12 cellular contexts compared by ENCODE assay signal in the genomic region with DNA sequence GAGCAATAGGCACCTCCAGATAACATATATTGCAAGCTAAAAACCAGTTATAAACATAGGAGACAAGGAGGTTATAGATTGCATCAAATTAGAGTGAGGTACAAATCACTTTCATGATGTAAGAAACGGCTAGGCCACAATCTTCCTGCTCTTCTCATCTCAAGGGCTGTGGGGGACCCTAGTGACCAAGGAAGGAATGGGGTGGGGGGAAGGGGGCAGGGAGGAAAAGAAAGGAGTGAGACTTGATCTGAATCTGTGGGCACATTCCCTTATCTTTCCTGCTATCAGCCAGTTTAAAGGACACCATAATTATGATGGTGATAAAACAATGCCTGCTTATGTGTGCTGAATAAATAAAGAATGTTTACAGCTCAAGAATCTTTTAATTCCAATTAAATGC. TPM values are rescaled to one million over a fixed set of nuclear protein-coding genes. Genes with fewer than 3 reads are reported as not detected.
DNase-seq lines count a peak whose midpoint lies in the region; ATAC-seq, FAIRE-seq and TF ChIP-seq lines count a peak whose summit lies in the region.
"Had no signal": no experiment of that assay in that cellular context is flagged by ENCODE, and none has a peak within 500 bp of the region (broad histone marks: within the 10 kb centered on the region; RNA-seq: fewer than 3 reads in every experiment).

No MANE protein-coding gene starts in this region.

- no peak overlapping the region for H3K14ac ChIP-seq in H1 (ENCODE audit: insufficient read length)
- no peak overlapping the region for H3K14ac ChIP-seq in neuronal stem cell (ENCODE audit: low read length)

- H3K4ac ChIP-seq in H1 (replicated peaks; ENCODE audit: insufficient read length, low read depth, low read length) (no peak overlapping the region), neuronal stem cell (ENCODE audit: low read length) (no peak overlapping the region)

- intact Hi-C loops in HCT116 (cut with micrococcal nuclease) = no loop called here

- CTCF ChIA-PET in HCT116 (lab: Charles Lee) (no interaction called here), H1 (lab: Charles Lee; ENCODE audit: partially characterized antibody) (interaction anchor here (0.7 to 3.6 kb wide), 5 partner anchors 13 to 137 kb away, joined by 3 to 17 read pairs (median 4); no protein-coding TSS in a partner anchor)

- H3K56ac ChIP-seq in H1 (replicated peaks; ENCODE audit: insufficient read length, low read depth, low read length) = no peak overlapping the region

- TF ChIP-seq POLR2A in HCT116 (IDR thresholded peaks at IDR 0.05; ENCODE audit: borderline replicate concordance, extremely low read depth, insufficient read depth, insufficient read length) = no peak
- no peak for TF ChIP-seq POLR2A in H1 (IDR thresholded peaks at IDR 0.05; ENCODE audit: control extremely low read depth in 1 of 2, low read depth in 2 of 2, low read length in 2 of 2)

- no peak overlapping the region for H3K9ac ChIP-seq in HCT116 (ENCODE audit: low read length)
- H3K9ac ChIP-seq in H1 (replicated peaks in 1 of 4; ENCODE audit: extremely low read depth in 1 of 4, low read depth in 3 of 4, low read length in 3 of 4) = no peak overlapping the region
- H3K9ac ChIP-seq in neuronal stem cell (ENCODE audit: low read depth, low read length, poor library complexity) = no peak overlapping the region

- TF ChIP-seq RAD21 in HCT116 (IDR thresholded peaks at IDR 0.05; ENCODE audit: low read depth) (no peak), H1 (IDR thresholded peaks at IDR 0.05 in 1 of 2, conservative IDR thresholded peaks at IDR 0.05 in 1 of 2; ENCODE audit: low read depth in 2 of 2, low read length in 2 of 2) (peak; percentile 43 to 61)

- H3K27ac ChIP-seq in HCT116 (ENCODE audit: low read depth, low read length) = no peak overlapping the region
- no peak overlapping the region for H3K27ac ChIP-seq in H1 (ENCODE audit: low read depth, low read length)
- peak overlapping the region; percentile 83 for H3K27ac ChIP-seq in neuronal stem cell (replicated peaks; ENCODE audit: low read length)
- H3K27ac ChIP-seq: upper lobe of right lung had no signal

- RAD21 ChIA-PET in HCT116 (lab: Charles Lee; ENCODE audit: low non-redundant PET in 1 of 2, low total read pairs in 2 of 2, uncharacterized antibody in 2 of 2, unreplicated experiment in 2 of 2) = no interaction called here

- no peaks in the 10 kb centered on the region for H3K9me2 ChIP-seq in HCT116 (ENCODE audit: insufficient read depth)

- peak overlapping the region; percentile 51 for H2AFZ ChIP-seq in HCT116 (ENCODE audit: low read depth, low read length, poor library complexity, severe bottlenecking)
- H2AFZ ChIP-seq in H1 (ENCODE audit: low read length) = no peak overlapping the region
- H2AFZ ChIP-seq in neuronal stem cell (ENCODE audit: low read length) = no peak overlapping the region

- H3K36me3 ChIP-seq in HCT116 (ENCODE audit: control insufficient read depth in 1 of 2, insufficient read depth in 2 of 2, low read length in 2 of 2) (no peaks in the 10 kb centered on the region), H1 (ENCODE audit: control insufficient read depth in 2 of 4, insufficient read depth in 4 of 4, low read length in 3 of 4) (no peaks in the 10 kb centered on the region), neuronal stem cell (replicated peaks in 1 of 2; ENCODE audit: control insufficient read depth in 2 of 2, insufficient read depth in 2 of 2, low read length in 2 of 2) (peaks cover 0 to 4% of the 10 kb centered on the region in 2 donors)
- H3K36me3 ChIP-seq: spleen, upper lobe of right lung had no signal

- ATAC-seq in HCT116 (no peak), HG02970 (IDR thresholded peaks at IDR 0.05; ENCODE audit: low FRiP score, unreplicated experiment) (no peak), HG02759 (IDR thresholded peaks at IDR 0.05; ENCODE audit: unreplicated experiment) (no peak)
- ATAC-seq: upper lobe of right lung had no signal

- POLR2A ChIA-PET in HCT116 (lab: Charles Lee) (no interaction called here), H1 (lab: Charles Lee; ENCODE audit: partially characterized antibody) (interaction anchor here (0.6 to 17.3 kb wide), 4 partner anchors 12 to 375 kb away, joined by 4 to 352 read pairs (median 164); no protein-coding TSS in a partner anchor)

- FAIRE-seq in H1 (lab: Jason Lieb, UNC) = no peak
- FAIRE-seq: bronchial epithelial cell had no signal

- H3K23me2 ChIP-seq in H1 (ENCODE audit: low read depth, low read length) = peaks cover 20% of the 10 kb centered on the region

- TF ChIP-seq CTCF in HCT116 (IDR thresholded peaks at IDR 0.05 in 2 of 3, conservative IDR thresholded peaks at IDR 0.05 in 1 of 3; ENCODE audit: borderline replicate concordance in 1 of 3, insufficient read depth in 1 of 3, low read depth in 2 of 3, low read length in 2 of 3) = no peak
- 0 out of 2 replicates have a peak, but pooled peaks have one; percentile 13 for TF ChIP-seq CTCF in LNCaP clone FGC (IDR thresholded peaks at IDR 0.05; ENCODE audit: control insufficient read depth, extremely low read depth, insufficient read depth)
- TF ChIP-seq CTCF in H1 (IDR thresholded peaks at IDR 0.05; ENCODE audit: control extremely low read depth in 1 of 3, insufficient read depth in 1 of 3, low read depth in 1 of 3, low read length in 3 of 3) = peak in 2 of 3 experiments; percentile 10 to 16; a peak in 2 of 4 replicates

- no peak overlapping the region for H2BK5ac ChIP-seq in H1 (ENCODE audit: low read depth, low read length)
- H2BK5ac ChIP-seq in neuronal stem cell (ENCODE audit: low read length) = no peak overlapping the region

- no peak overlapping the region for H4K8ac ChIP-seq in H1 (ENCODE audit: extremely low read depth, insufficient read depth, low read length)
- no peak overlapping the region for H4K8ac ChIP-seq in neuronal stem cell (ENCODE audit: low read depth, low read length)

- no peak for TF ChIP-seq EP300 in H1 (IDR thresholded peaks at IDR 0.05; ENCODE audit: borderline replicate concordance in 1 of 2, low read depth in 2 of 2, low read length in 2 of 2)

- H2BK15ac ChIP-seq in H1 (ENCODE audit: low read length) = no peak overlapping the region
- no peak overlapping the region for H2BK15ac ChIP-seq in neuronal stem cell (ENCODE audit: low read length)

- no peaks in the 10 kb centered on the region for H3K79me2 ChIP-seq in HCT116 (ENCODE audit: insufficient read depth, low read length)
- peaks cover 0 to 8% of the 10 kb centered on the region in 2 experiments; a peak in 2 of 4 replicates for H3K79me2 ChIP-seq in H1 (ENCODE audit: control insufficient read depth in 1 of 2, insufficient read depth in 2 of 2, low read length in 2 of 2)

- H4K91ac ChIP-seq in H1 (replicated peaks; ENCODE audit: insufficient read length, low read length) (no peak overlapping the region), neuronal stem cell (ENCODE audit: low read depth, low read length, poor library complexity) (no peak overlapping the region)

- H3K4me3 ChIP-seq in HCT116 (replicated peaks in 1 of 2; ENCODE audit: low read depth in 1 of 2, low read length in 2 of 2) = no peak overlapping the region
- H3K4me3 ChIP-seq in LNCaP clone FGC (ENCODE audit: low read depth, low read length) = no peak overlapping the region
- peak overlapping the region in 1 of 4 experiments; percentile 79; a peak in 1 of 8 replicates for H3K4me3 ChIP-seq in H1 (ENCODE audit: extremely low read depth in 1 of 4, insufficient read depth in 2 of 4, low read depth in 3 of 4, low read length in 4 of 4)
- H3K4me3 ChIP-seq in neuronal stem cell (ENCODE audit: low read length in 2 of 2) = peak overlapping the region in 1 of 2 donors; percentile 60
- H3K4me3 ChIP-seq: spleen, upper lobe of right lung had no signal

- no peak overlapping the region for H4K5ac ChIP-seq in H1 (ENCODE audit: insufficient read length, low read depth, low read length)

- H2BK120ac ChIP-seq in H1 (replicated peaks; ENCODE audit: low read depth, low read length) (no peak overlapping the region), neuronal stem cell (ENCODE audit: low read depth, low read length) (no peak overlapping the region)

- H3K27me3 ChIP-seq in HCT116 (ENCODE audit: insufficient read depth, low read length) (no peaks in the 10 kb centered on the region), H1 (replicated peaks in 1 of 4; ENCODE audit: control insufficient read depth in 3 of 4, extremely low read depth in 1 of 4, insufficient read depth in 3 of 4, low read length in 3 of 4) (0 out of 7 replicates have a peak, but pooled peaks cover 0 to 3% (median 0%) of the 10 kb centered on the region in 4 experiments), neuronal stem cell (ENCODE audit: control insufficient read depth in 3 of 3, insufficient read depth in 3 of 3, low read depth in 1 of 3, low read length in 3 of 3) (no peaks in the 10 kb centered on the region)

- H4K20me1 ChIP-seq in HCT116 (ENCODE audit: insufficient read depth) (no peaks in the 10 kb centered on the region), H1 (replicated peaks in 1 of 2; ENCODE audit: control insufficient read depth in 1 of 2, insufficient read depth in 2 of 2, low read length in 2 of 2) (no peaks in the 10 kb centered on the region)

- BruUV-seq in HCT116 (replicated peaks; lab: Mats Ljungman, UMichigan) = no TSS peak

- no peak overlapping the region for H3K18ac ChIP-seq in H1 (ENCODE audit: extremely low read depth, low read length)
- H3K18ac ChIP-seq in neuronal stem cell (ENCODE audit: low read length) = no peak overlapping the region

- no peak overlapping the region for H2BK12ac ChIP-seq in H1 (ENCODE audit: low read depth, low read length)
- H2BK12ac ChIP-seq in neuronal stem cell (ENCODE audit: low read length) = no peak overlapping the region

- H3K4me1 ChIP-seq in HCT116 (ENCODE audit: control insufficient read depth in 1 of 2, insufficient read depth in 2 of 2, low read length in 2 of 2) = peaks cover 15 to 48% of the 10 kb centered on the region in 2 experiments
- H3K4me1 ChIP-seq in H1 (replicated peaks in 1 of 4; ENCODE audit: control insufficient read depth in 3 of 4, insufficient read depth in 4 of 4, low read length in 3 of 4) = peaks cover 15 to 36% (median 23%) of the 10 kb centered on the region in 4 experiments
- peaks cover 6 to 30% of the 10 kb centered on the region in 2 donors for H3K4me1 ChIP-seq in neuronal stem cell (ENCODE audit: control insufficient read depth in 2 of 2, insufficient read depth in 1 of 2, low read depth in 1 of 2, low read length in 2 of 2)

- H2AK5ac ChIP-seq in H1 (ENCODE audit: low read depth, low read length) = no peak overlapping the region
- H2AK5ac ChIP-seq in neuronal stem cell (ENCODE audit: low read depth, low read length) = no peak overlapping the region

- 53% methylated on average over 1 of the region's 1 CpG; no CpG with 5 or more reads in 1 of the 2 experiments for WGBS in H1 (ENCODE audit: extremely low coverage in 1 of 2, insufficient coverage in 1 of 2, insufficient read length in 1 of 2, insufficient replicate concordance in 2 of 2, low coverage in 1 of 2, low lambda C conversion rate in 2 of 2, missing lambda C conversion rate in 1 of 2), 2 experiments
- no CpG with 5 or more reads among the region's 1 CpG for WGBS in neuronal stem cell (ENCODE audit: extremely low coverage in 2 of 2, insufficient read length in 2 of 2, insufficient replicate concordance in 1 of 2), 2 donors

- H3K79me1 ChIP-seq in H1 (ENCODE audit: low read depth, low read length) (no peaks in the 10 kb centered on the region), neuronal stem cell (ENCODE audit: low read depth, low read length) (no peaks in the 10 kb centered on the region)

- DNase-seq in HCT116 (ENCODE audit: low read depth, low spot score) (no peak), LNCaP clone FGC (ENCODE audit: low read depth) (no peak), H1 (ENCODE audit: low read depth in 1 of 2, low spot score in 2 of 2) (no peak), neuronal stem cell (ENCODE audit: low spot score) (no peak), EL (no peak), NCI-H1436 treated with DMSO at 0.1 percent for 48 hours (lab: John Stamatoyannopoulos, UW) (no peak)
- DNase-seq: NCI-H1436, spleen, upper lobe of right lung had no signal

- H3K23ac ChIP-seq in H1 (ENCODE audit: insufficient read length) (no peak overlapping the region), neuronal stem cell (ENCODE audit: low read depth, low read length, poor library complexity) (no peak overlapping the region)

- H3K9me3 ChIP-seq in HCT116 (ENCODE audit: control insufficient read depth in 1 of 2, insufficient read depth in 1 of 2, low read depth in 1 of 2, low read length in 2 of 2) (no peaks in the 10 kb centered on the region), H1 (ENCODE audit: insufficient read depth in 2 of 2, low read depth in 1 of 2, low read length in 1 of 2) (no peaks in the 10 kb centered on the region), neuronal stem cell (replicated peaks in 1 of 2; ENCODE audit: control insufficient read depth in 2 of 2, insufficient read depth in 1 of 2, low read depth in 1 of 2, low read length in 2 of 2) (no peaks in the 10 kb centered on the region)
- H3K9me3 ChIP-seq: spleen, upper lobe of right lung had no signal

- H3K4me2 ChIP-seq in HCT116 (ENCODE audit: low read length) (no peak overlapping the region), H1 (ENCODE audit: insufficient read depth in 1 of 2, low read depth in 2 of 2, low read length in 2 of 2) (peak overlapping the region; percentile 33 to 97; a peak in 2 of 4 replicates), neuronal stem cell (ENCODE audit: insufficient read depth, low read length, poor library complexity, severe bottlenecking) (peak overlapping the region; percentile 12)

- no peak overlapping the region for H2BK20ac ChIP-seq in H1 (ENCODE audit: low read length)

RNA-seq across cellular contexts. Expression of gene SKIDA1, which starts 2.5 kb away (rescaled TPM):
- total RNA-seq in HCT116 (2021; ENCODE audit: unreplicated experiment) = 0.34 TPM
- 0.12 and 0.20 TPM in 2 replicates for polyA plus RNA-seq in HCT116 (2012)
- 8.0 and 8.2 TPM in 2 replicates for total RNA-seq in H1 (2021; fragmentation: NEBNext Ultra II Directional; extraction: Animal tissue kit (Norgen Biotek cat#: 25700))
- polyA plus RNA-seq in H1 (2011; rRNA removed) = 1.5 and 2.2 TPM in 2 replicates
- 2.5 TPM for polyA plus RNA-seq in H1 (2011; cell fraction: cytosol; rRNA removed)
- 2.5 TPM for polyA plus RNA-seq in H1 (2011; cell fraction: nucleus; rRNA removed)
- polyA plus RNA-seq in H1 (2012, experiment 1 of 2) = 4.3 to 6.0 TPM (median 4.5 TPM) in 4 replicates
- polyA plus RNA-seq in H1 (2012, experiment 2 of 2) = 1.7 TPM
- 2.1 TPM for polyA plus RNA-seq in H1 (2013, experiment 1 of 2)
- 1.8 TPM for polyA plus RNA-seq in H1 (2013, experiment 2 of 2)
- 3.4 and 4.2 TPM in 2 replicates for polyA minus RNA-seq in H1 (2011; rRNA and poly(A)+ RNA removed)
- 5.3 TPM for polyA minus RNA-seq in H1 (2011; cell fraction: cytosol; rRNA and poly(A)+ RNA removed)
- polyA minus RNA-seq in H1 (2011; cell fraction: nucleus; rRNA and poly(A)+ RNA removed) = 4.9 TPM
- polyA plus RNA-seq in neuronal stem cell (2013, experiment 1 of 2) = 57.0 TPM
- polyA plus RNA-seq in neuronal stem cell (2013, experiment 2 of 2) = 57.0 TPM

RNA-seq across cellular contexts. Expression of gene MLLT10, which starts 11.0 kb away (rescaled TPM):
- total RNA-seq in HCT116 (2021; ENCODE audit: unreplicated experiment) = 45.2 TPM
- polyA plus RNA-seq in HCT116 (2012) = 17.3 and 25.3 TPM in 2 replicates
- 53.1 and 56.9 TPM in 2 replicates for total RNA-seq in H1 (2021; fragmentation: NEBNext Ultra II Directional; extraction: Animal tissue kit (Norgen Biotek cat#: 25700))
- 36.1 and 62.1 TPM in 2 replicates for polyA plus RNA-seq in H1 (2011; rRNA removed)
- polyA plus RNA-seq in H1 (2011; cell fraction: cytosol; rRNA removed) = 51.8 TPM
- 65.3 TPM for polyA plus RNA-seq in H1 (2011; cell fraction: nucleus; rRNA removed)
- 34.7 to 47.4 TPM (median 38.7 TPM) in 4 replicates for polyA plus RNA-seq in H1 (2012, experiment 1 of 2)
- polyA plus RNA-seq in H1 (2012, experiment 2 of 2) = 7.2 TPM
- polyA plus RNA-seq in H1 (2013, experiment 1 of 2) = 28.1 TPM
- 31.0 TPM for polyA plus RNA-seq in H1 (2013, experiment 2 of 2)
- 123 and 154 TPM in 2 replicates for polyA minus RNA-seq in H1 (2011; rRNA and poly(A)+ RNA removed)
- polyA minus RNA-seq in H1 (2011; cell fraction: cytosol; rRNA and poly(A)+ RNA removed) = 34.3 TPM
- 116 TPM for polyA minus RNA-seq in H1 (2011; cell fraction: nucleus; rRNA and poly(A)+ RNA removed)
- polyA plus RNA-seq in neuronal stem cell (2013, experiment 1 of 2) = 43.4 TPM
- polyA plus RNA-seq in neuronal stem cell (2013, experiment 2 of 2) = 44.9 TPM

Comparison
In these comparisons a context has a peak if more than half of its experiments do, and no peak if none do; other contexts are left out.
1. CTCF ChIP-seq: peak in LNCaP clone FGC (single experiment) and H1 (2 of 3); none in HCT116 (0 of 3).
2. Of the 16 proteins assayed by ChIP-seq in both H1 and HCT116: peak only in H1: CTCF and RAD21; only in HCT116: none; in both: none; in neither: 14.